In the genomic region with DNA sequence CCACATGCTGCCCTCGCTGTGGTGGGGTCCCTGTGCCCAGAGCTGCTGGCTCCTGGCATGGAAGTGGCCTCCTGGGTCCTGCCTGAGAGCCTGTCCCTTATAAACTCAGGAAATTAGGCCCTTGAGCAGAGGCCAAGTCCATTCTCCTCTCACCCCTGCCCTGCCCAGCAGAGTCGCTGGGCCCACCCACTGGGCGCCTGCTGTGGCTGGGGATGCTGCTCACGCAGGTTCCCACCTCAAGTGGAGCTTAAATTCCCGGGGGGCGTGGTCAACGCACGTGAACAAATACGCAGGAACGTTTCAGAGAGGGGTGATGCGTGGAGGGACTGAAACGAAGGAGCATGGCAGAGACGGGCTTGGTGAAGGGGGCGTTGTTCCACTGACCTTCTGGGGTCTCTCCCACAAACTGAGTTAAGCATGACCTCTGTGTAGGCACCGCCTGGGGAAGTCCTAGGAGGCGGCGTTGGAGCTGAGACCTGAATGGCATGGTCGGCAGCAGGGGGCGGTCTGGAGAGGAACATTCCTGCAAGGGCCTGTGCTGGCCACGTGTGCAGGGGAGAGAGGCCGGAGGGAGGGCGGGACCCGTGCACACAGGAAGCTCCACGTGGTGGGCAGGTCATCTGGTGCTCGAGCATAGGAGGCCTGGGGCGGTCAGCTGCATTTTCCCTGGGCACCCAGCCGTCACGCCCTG, we compare ENCODE assay signal across 12 cellular contexts. TPM values are rescaled to one million over a fixed set of nuclear protein-coding genes. Genes with fewer than 3 reads are reported as not detected.
DNase-seq lines count a peak whose midpoint lies in the region; ATAC-seq, FAIRE-seq and TF ChIP-seq lines count a peak whose summit lies in the region.
"Had no signal": no experiment of that assay in that cellular context is flagged by ENCODE, and none has a peak within 500 bp of the region (broad histone marks: within the 10 kb centered on the region; RNA-seq: fewer than 3 reads in every experiment).

No MANE protein-coding gene starts in this region.

- no peak overlapping the region for H3K4me2 ChIP-seq in trophoblast cell (ENCODE audit: low read length)

- H3K18ac ChIP-seq in trophoblast cell (ENCODE audit: low read length): no peak overlapping the region

- H4K8ac ChIP-seq in trophoblast cell (ENCODE audit: low read depth, low read length): no peak overlapping the region

- no peak overlapping the region for H2BK5ac ChIP-seq in trophoblast cell (ENCODE audit: low read depth, low read length, poor library complexity)

- H3K4me3 ChIP-seq in foreskin fibroblast (ENCODE audit: low read depth in 1 of 2, low read length in 2 of 2) (no peak overlapping the region), trophoblast cell (ENCODE audit: low read depth, low read length) (no peak overlapping the region)
- H3K4me3 ChIP-seq: lung had no signal

- H3K79me1 ChIP-seq in trophoblast cell (ENCODE audit: low read length): no peaks in the 10 kb centered on the region

- H3K9me3 ChIP-seq in trophoblast cell (ENCODE audit: insufficient read depth, low read depth, low read length): peaks cover 3% of the 10 kb centered on the region

- DNase-seq in ELF-1 (ENCODE audit: low read depth, low spot score) (peak; percentile 86), foreskin fibroblast (peak; percentile 39 to 76), trophoblast cell (no peak), H54 (ENCODE audit: insufficient read length, low spot score) (no peak)
- DNase-seq: NCI-H146 had no signal

- no peak overlapping the region for H3K9ac ChIP-seq in trophoblast cell (ENCODE audit: low read length)

- no peak for ATAC-seq in GM21723 (IDR thresholded peaks at IDR 0.05; ENCODE audit: unreplicated experiment)
- ATAC-seq in HG03095 (IDR thresholded peaks at IDR 0.05; ENCODE audit: unreplicated experiment): no peak
- no peak for ATAC-seq in activated CD4-positive, CD25-positive, alpha-beta regulatory T cell treated with anti-CD3 and anti-CD28 coated beads, Interleukin-2, amount 50 U/mL, for 24 hours
- ATAC-seq: Panc1 had no signal

- H4K91ac ChIP-seq in trophoblast cell (ENCODE audit: low read depth, low read length): no peak overlapping the region

- H3K36me3 ChIP-seq in trophoblast cell (ENCODE audit: control insufficient read depth in 1 of 2, insufficient read depth in 2 of 2, low read length in 2 of 2): no peaks in the 10 kb centered on the region

- H3K4me1 ChIP-seq in trophoblast cell (ENCODE audit: control insufficient read depth in 1 of 2, insufficient read depth in 2 of 2, low read length in 2 of 2): peaks cover 0 to 3% of the 10 kb centered on the region in 2 experiments

- no peak overlapping the region for H2BK120ac ChIP-seq in trophoblast cell (ENCODE audit: insufficient read depth, low read length, poor library complexity)

- no peak for TF ChIP-seq POLR2A in H54 (IDR thresholded peaks at IDR 0.05; ENCODE audit: low read depth, low read length)

- no peak overlapping the region for H3K4ac ChIP-seq in trophoblast cell (ENCODE audit: low read depth, low read length)

- no peak for TF ChIP-seq CTCF in foreskin fibroblast (IDR thresholded peaks at IDR 0.05; ENCODE audit: low read depth, low read length)

- H2AFZ ChIP-seq in trophoblast cell (ENCODE audit: insufficient read depth, low read length, poor library complexity): no peak overlapping the region

- H3K27me3 ChIP-seq in trophoblast cell (ENCODE audit: insufficient read depth, low read length): no peaks in the 10 kb centered on the region

- H3K27ac ChIP-seq in trophoblast cell (ENCODE audit: low read depth, low read length): no peak overlapping the region

- no peak overlapping the region for H3K23ac ChIP-seq in trophoblast cell (ENCODE audit: low read length)

- peaks cover 2% of the 10 kb centered on the region for H3K79me2 ChIP-seq in trophoblast cell (ENCODE audit: control insufficient read depth, insufficient read depth, low read length, poor library complexity)

- no peak overlapping the region for H2BK12ac ChIP-seq in trophoblast cell (ENCODE audit: low read length)

- WGBS in trophoblast cell (ENCODE audit: extremely low coverage, insufficient coverage, insufficient read length): no CpG with 5 or more reads among the region's 28 CpGs

- H2AK5ac ChIP-seq in trophoblast cell (ENCODE audit: low read length): no peak overlapping the region

- H3K14ac ChIP-seq in trophoblast cell (ENCODE audit: low read length): no peak overlapping the region

- peak overlapping the region; percentile 51 for H4K12ac ChIP-seq in trophoblast cell (ENCODE audit: low read depth, low read length)

- FAIRE-seq in H54 (lab: Jason Lieb, UNC): no peak
- FAIRE-seq: endothelial cell of umbilical vein had no signal

TF ChIP-seq in PFSK-1, 5 proteins besides CTCF, POLR2A, EP300 and RAD21:
- TF ChIP-seq TAF1 (IDR thresholded peaks at IDR 0.05; ENCODE audit: borderline replicate concordance, insufficient read depth, low read length) (no peak), FOXP2 (optimal IDR thresholded peaks at IDR 0.05; ENCODE audit: borderline replicate concordance, extremely low read depth, extremely low read length, insufficient read depth) (peak; percentile 77), REST (IDR thresholded peaks at IDR 0.05; ENCODE audit: insufficient read depth in 1 of 2, low read depth in 2 of 2, low read length in 2 of 2) (no peak), POLR2AphosphoS5 (IDR thresholded peaks at IDR 0.05; ENCODE audit: low read depth, low read length) (no peak), SIN3A (IDR thresholded peaks at IDR 0.05; ENCODE audit: borderline replicate concordance, insufficient read depth, low read length) (peak; percentile 53; the same call in 1 of the 2 replicates)

RNA-seq across cellular contexts. Expression of gene FAM20C, which starts 27.9 kb away (rescaled TPM):
- polyA plus RNA-seq in PFSK-1 (2012; ENCODE audit: insufficient read length, low read depth): 131 TPM
- polyA plus RNA-seq in trophoblast cell (2013): 0.24 and 0.33 TPM in 2 replicates

Comparison
In these comparisons a context has a peak if more than half of its experiments do, and no peak if none do; other contexts are left out.
1. DNase-seq: peak in ELF-1 (single experiment) and foreskin fibroblast (2 of 2); none in trophoblast cell (0 of 2) and H54 (single experiment).